In the genomic region with DNA sequence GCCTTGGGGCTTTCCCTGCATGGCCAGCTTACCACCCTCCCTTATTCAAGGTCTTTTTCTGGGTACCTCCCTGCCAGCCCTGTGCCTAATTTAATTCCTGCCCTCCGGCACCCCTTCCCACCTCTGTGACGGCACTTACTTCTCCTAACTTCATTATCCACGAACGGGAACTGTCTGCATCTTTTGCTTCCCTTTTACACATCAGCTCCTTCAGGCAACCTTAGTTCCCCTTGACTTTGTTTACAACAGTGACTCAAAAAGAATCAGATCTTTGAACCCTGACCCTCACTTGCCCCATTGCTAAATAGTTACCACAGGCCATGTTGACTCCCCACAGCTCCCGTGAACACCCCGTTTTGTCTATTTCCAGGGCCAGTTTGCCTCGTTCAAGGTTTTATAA, we compare ENCODE assay signal across 19 cellular contexts.
"Had no signal": no experiment of that assay in that cellular context is flagged by ENCODE, and none has a peak within 500 bp of the region (broad histone marks: within the 10 kb centered on the region; RNA-seq: fewer than 3 reads in every experiment).

No MANE protein-coding gene starts in this region.

- H3K4me3 ChIP-seq: esophagus squamous epithelium, gastroesophageal sphincter, psoas muscle, right lobe of liver, testis, tibial nerve had no signal

- H3K36me3 Mint-ChIP-seq: mesothelial cell of epicardium; natural killer cell treated with Interleukin-12 subunit alpha and Interleukin-12 subunit beta and Interleukin-15 and Interleukin-18, amount 100 ng/mL, for 72 hours; stimulated activated naive B cell treated with anti-CD40 and anti-IgM and Interleukin-4, amounts not matched to agents 10 μg/mL and 1 μg/mL and 100 μg/mL, for 72 hours had no signal

- H3K9me3 ChIP-seq: esophagus squamous epithelium, gastroesophageal sphincter, psoas muscle, right lobe of liver, testis, tibial nerve had no signal

- H3K27ac Mint-ChIP-seq: mesothelial cell of epicardium; natural killer cell treated with Interleukin-12 subunit alpha and Interleukin-12 subunit beta and Interleukin-15 and Interleukin-18, amount 100 ng/mL, for 72 hours; stimulated activated naive B cell treated with anti-CD40 and anti-IgM and Interleukin-4, amounts not matched to agents 10 μg/mL and 1 μg/mL and 100 μg/mL, for 72 hours; stimulated activated naive CD8-positive, alpha-beta T cell treated with anti-CD3 and anti-CD28 coated beads, Interleukin-15, amount 100 ng/mL, for 72 hours had no signal

- ATAC-seq: gastroesophageal sphincter; left lobe of liver; psoas muscle; stimulated activated naive B cell treated with anti-CD40 and anti-IgM and Interleukin-4, amounts not matched to agents 10 μg/mL and 1 μg/mL and 100 μg/mL, for 72 hours; stimulated activated naive CD8-positive, alpha-beta T cell treated with anti-CD3 and anti-CD28 coated beads, Interleukin-15, amount 100 ng/mL, for 72 hours had no signal

- H3K36me3 ChIP-seq: esophagus squamous epithelium, gastroesophageal sphincter, right lobe of liver, tibial nerve had no signal

- H3K4me1 ChIP-seq: esophagus squamous epithelium, parathyroid adenoma, psoas muscle, right lobe of liver had no signal

- DNase-seq: esophagus squamous epithelium; foreskin fibroblast; glutamatergic neuron; islet precursor cell; occipital lobe; psoas muscle; retina; right lobe of liver; stimulated activated CD4-positive, alpha-beta T cell treated with anti-CD3 and anti-CD28 coated beads, Interleukin-2, amount 100 ng/mL, for 24 hours; stimulated activated CD4-positive, alpha-beta T cell treated with anti-CD3 and anti-CD28 coated beads, Interleukin-4, amount 100 ng/mL, for 4 hours; stimulated activated naive B cell treated with anti-CD40 and anti-IgM and Interleukin-4, amounts not matched to agents 10 μg/mL and 1 μg/mL and 100 μg/mL, for 72 hours; stimulated activated naive CD8-positive, alpha-beta T cell treated with anti-CD3 and anti-CD28 coated beads, Interleukin-15, amount 100 ng/mL, for 72 hours; testis had no signal

- H3K79me2 ChIP-seq: parathyroid adenoma had no signal

- H3K27me3 ChIP-seq: right lobe of liver, testis had no signal

- H2AFZ ChIP-seq: parathyroid adenoma had no signal

- H3K4me3 Mint-ChIP-seq: mesothelial cell of epicardium; natural killer cell treated with Interleukin-12 subunit alpha and Interleukin-12 subunit beta and Interleukin-15 and Interleukin-18, amount 100 ng/mL, for 72 hours; stimulated activated naive B cell treated with anti-CD40 and anti-IgM and Interleukin-4, amounts not matched to agents 10 μg/mL and 1 μg/mL and 100 μg/mL, for 72 hours; stimulated activated naive CD8-positive, alpha-beta T cell treated with anti-CD3 and anti-CD28 coated beads, Interleukin-15, amount 100 ng/mL, for 72 hours had no signal

- H3K9me3 Mint-ChIP-seq: mesothelial cell of epicardium; natural killer cell treated with Interleukin-12 subunit alpha and Interleukin-12 subunit beta and Interleukin-15 and Interleukin-18, amount 100 ng/mL, for 72 hours; stimulated activated naive B cell treated with anti-CD40 and anti-IgM and Interleukin-4, amounts not matched to agents 10 μg/mL and 1 μg/mL and 100 μg/mL, for 72 hours; stimulated activated naive CD8-positive, alpha-beta T cell treated with anti-CD3 and anti-CD28 coated beads, Interleukin-15, amount 100 ng/mL, for 72 hours had no signal

- H3K27ac ChIP-seq: esophagus squamous epithelium, gastroesophageal sphincter, parathyroid adenoma, psoas muscle, right lobe of liver, testis, tibial nerve had no signal

- H3K4me1 Mint-ChIP-seq: stimulated activated naive B cell treated with anti-CD40 and anti-IgM and Interleukin-4, amounts not matched to agents 10 μg/mL and 1 μg/mL and 100 μg/mL, for 72 hours; stimulated activated naive CD8-positive, alpha-beta T cell treated with anti-CD3 and anti-CD28 coated beads, Interleukin-15, amount 100 ng/mL, for 72 hours had no signal
